Comparison of ENCODE assay signal across 26 cellular contexts in genomic region chr10:85036661-85037060, GRCh38.
"Had no signal": no experiment of that assay in that cellular context is flagged by ENCODE, and none has a peak within 500 bp of the region (broad histone marks: within the 10 kb centered on the region; RNA-seq: fewer than 3 reads in every experiment).

No MANE protein-coding gene starts in this region.

- ATAC-seq: activated CD8-positive, alpha-beta T cell treated with anti-CD3 and anti-CD28 coated beads for 36 hours; activated naive CD8-positive, alpha-beta T cell treated with anti-CD3 and anti-CD28 coated beads, Interleukin-2, amount 50 U/mL, for 24 hours; body of pancreas; effector memory CD8-positive, alpha-beta T cell; esophagus mucosa; WTC11 had no signal

- H3K4me3 ChIP-seq: adrenal gland, body of pancreas had no signal

- DNase-seq: activated CD4-positive, alpha-beta T cell treated with anti-CD3 and anti-CD28 coated beads for 1 hour; activated CD4-positive, alpha-beta T cell treated with anti-CD3 and anti-CD28 coated beads for 4 hours; activated CD4-positive, alpha-beta T cell treated with anti-CD3 and anti-CD28 coated beads, Interleukin-2, amount 50 U/mL, for 1 hour; activated CD4-positive, alpha-beta T cell treated with anti-CD3 and anti-CD28 coated beads, Interleukin-2, amount 50 U/mL, for 48 hours; activated CD8-positive, alpha-beta memory T cell treated with anti-CD3 and anti-CD28 coated beads for 24 hours; activated CD8-positive, alpha-beta T cell treated with anti-CD3 and anti-CD28 coated beads for 36 hours; activated effector memory CD4-positive, alpha-beta T cell treated with anti-CD3 and anti-CD28 coated beads, Interleukin-2, amount 50 U/mL, for 16 hours; activated naive CD4-positive, alpha-beta T cell treated with anti-CD3 and anti-CD28 coated beads for 36 hours; activated naive CD8-positive, alpha-beta T cell treated with anti-CD3 and anti-CD28 coated beads for 36 hours; activated naive CD8-positive, alpha-beta T cell treated with anti-CD3 and anti-CD28 coated beads, Interleukin-2, amount 50 U/mL, for 24 hours; activated T-cell treated with anti-CD3 and anti-CD28 coated beads, Interleukin-2, amount 50 U/mL, for 48 hours; adrenal gland; amygdala; aorta; body of pancreas; caudate nucleus; cortex of kidney; dermis blood vessel endothelial cell; effector CD4-positive, alpha-beta T cell; effector memory CD8-positive, alpha-beta T cell; foreskin fibroblast; head of caudate nucleus; T-helper 2 cell had no signal

- H3K27ac ChIP-seq: adrenal gland, body of pancreas, epithelial cell of prostate had no signal

- H3K4me1 ChIP-seq: adrenal gland, body of pancreas had no signal

- H3K27me3 ChIP-seq: adrenal gland, body of pancreas had no signal

- H3K36me3 ChIP-seq: adrenal gland had no signal

- H3K9me3 ChIP-seq: adrenal gland, body of pancreas had no signal
